Comparison of ENCODE assay signal across 1 cellular context in genomic region chr1:25523512-25523911, GRCh38.
TF ChIP-seq lines count a peak whose summit lies in the region.

No MANE protein-coding gene starts in this region.

TF ChIP-seq in SK-N-SH treated with all-trans-retinoic acid at 6 μM for 48 hours, 23 proteins besides CTCF, POLR2A, EP300 and RAD21 (continued from another document):
- no peak for TF ChIP-seq ISL1 (CRISPR knock-in tag; IDR thresholded peaks at IDR 0.05)
- TF ChIP-seq ZNF8 (CRISPR knock-in tag; IDR thresholded peaks at IDR 0.05) = no peak
- no peak for TF ChIP-seq SNAI2 (CRISPR knock-in tag; IDR thresholded peaks at IDR 0.05)
- TF ChIP-seq TOX (CRISPR knock-in tag; IDR thresholded peaks at IDR 0.05; ENCODE audit: borderline replicate concordance) = no peak
- TF ChIP-seq ARNTL (CRISPR knock-in tag; IDR thresholded peaks at IDR 0.05; ENCODE audit: borderline replicate concordance, low read depth) = no peak
- no peak for TF ChIP-seq ZFP3 (CRISPR knock-in tag; IDR thresholded peaks at IDR 0.05)
- no peak for TF ChIP-seq ZNF565 (CRISPR knock-in tag; conservative IDR thresholded peaks at IDR 0.05; ENCODE audit: low read depth)
- no peak for TF ChIP-seq ZFP30 (CRISPR knock-in tag; IDR thresholded peaks at IDR 0.05)
- no peak for TF ChIP-seq OSR1 (CRISPR knock-in tag; IDR thresholded peaks at IDR 0.05)
